Comparison of ENCODE assay signal across 20 cellular contexts in genomic region chr2:185215497-185215896, GRCh38.
DNase-seq lines count a peak whose midpoint lies in the region; ATAC-seq and TF ChIP-seq lines count a peak whose summit lies in the region.
"Had no signal": no experiment of that assay in that cellular context is flagged by ENCODE, and none has a peak within 500 bp of the region (broad histone marks: within the 10 kb centered on the region; RNA-seq: fewer than 3 reads in every experiment).

No MANE protein-coding gene starts in this region.

- no peaks in the 10 kb centered on the region for H3K36me3 ChIP-seq in OCI-LY3 (replicated peaks; ENCODE audit: low read depth, low read length)
- H3K36me3 ChIP-seq: prostate gland had no signal

- H3K27ac ChIP-seq in OCI-LY3 (ENCODE audit: low read length) = no peak overlapping the region
- H3K27ac ChIP-seq: prostate gland, testis had no signal

- H2AFZ ChIP-seq in OCI-LY3 (ENCODE audit: low read depth, low read length) = peak overlapping the region; percentile 59

- DNase-seq in iPS-NIHi7 (ENCODE audit: extremely low spot score) (peak; percentile 13), dedifferentiated amniotic fluid mesenchymal stem cell (ENCODE audit: extremely low spot score) (no peak), GM13976 (ENCODE audit: low spot score) (no peak), COLO668 (lab: John Stamatoyannopoulos, UW; ENCODE audit: unreplicated experiment) (no peak)
- DNase-seq: activated CD8-positive, alpha-beta T cell treated with anti-CD3 and anti-CD28 coated beads for 36 hours; activated naive CD8-positive, alpha-beta T cell treated with anti-CD3 and anti-CD28 coated beads, Interleukin-2, amount 10 ng/mL, durations not matched to agents 7 days and 5 days; activated T-cell treated with anti-CD3 and anti-CD28 coated beads, Interleukin-2, amount 50 U/mL, for 72 hours; Caco-2; EL; islet precursor cell; naive thymus-derived CD8-positive, alpha-beta T cell; NCI-H146; T-cell; testis had no signal

- no peak overlapping the region for H3K4me3 ChIP-seq in OCI-LY3 (ENCODE audit: low read length)
- H3K4me3 ChIP-seq: prostate gland, testis had no signal

- H3K4me2 ChIP-seq in OCI-LY3 (ENCODE audit: low read length) = no peak overlapping the region

- ATAC-seq in GM18867 (IDR thresholded peaks at IDR 0.05; ENCODE audit: unreplicated experiment) (peak; percentile 84), HG02623 (IDR thresholded peaks at IDR 0.05; ENCODE audit: unreplicated experiment) (peak; percentile 64), HG03520 (IDR thresholded peaks at IDR 0.05; ENCODE audit: unreplicated experiment) (no peak)
- ATAC-seq: activated CD8-positive, alpha-beta T cell treated with anti-CD3 and anti-CD28 coated beads for 36 hours; activated T-cell treated with anti-CD3 and anti-CD28 coated beads, Interleukin-2, amount 50 U/mL, for 72 hours; naive thymus-derived CD8-positive, alpha-beta T cell; Right ventricle myocardium inferior; T-cell had no signal

- no peaks in the 10 kb centered on the region for H3K27me3 ChIP-seq in OCI-LY3 (ENCODE audit: low read depth, low read length)
- H3K27me3 ChIP-seq: testis had no signal

- no peaks in the 10 kb centered on the region for H3K79me2 ChIP-seq in OCI-LY3 (ENCODE audit: low read length)

- no peaks in the 10 kb centered on the region for H3K4me1 ChIP-seq in OCI-LY3 (ENCODE audit: low read length)
- H3K4me1 ChIP-seq: prostate gland, testis had no signal

- in situ Hi-C loops in GM13976 (cut with MboI; ENCODE audit: low sequenced_read_pairs, unreplicated experiment) = no loop called here

- TF ChIP-seq CTCF in OCI-LY3 (IDR thresholded peaks at IDR 0.05; ENCODE audit: low read depth, low read length) (no peak; the same call in 1 of the 2 replicates), GM13976 (IDR thresholded peaks at IDR 0.05; ENCODE audit: borderline replicate concordance, control extremely low read depth, extremely low read depth, insufficient read depth, missing control alignments) (no peak)

- no peaks in the 10 kb centered on the region for H3K9me3 ChIP-seq in OCI-LY3 (ENCODE audit: insufficient read depth, low read length)
- H3K9me3 ChIP-seq: Caco-2, prostate gland, testis had no signal

- no peak overlapping the region for H3K9ac ChIP-seq in OCI-LY3 (ENCODE audit: low read length)

- no peaks in the 10 kb centered on the region for H4K20me1 ChIP-seq in OCI-LY3 (ENCODE audit: insufficient read depth, low read length)
